In genomic region chr3:18767756-18768303, GRCh38 we compare ENCODE assay signal across 28 cellular contexts.
"Had no signal": no experiment of that assay in that cellular context is flagged by ENCODE, and none has a peak within 500 bp of the region (broad histone marks: within the 10 kb centered on the region; RNA-seq: fewer than 3 reads in every experiment).

No MANE protein-coding gene starts in this region.

- H3K27me3 Mint-ChIP-seq: activated CD4-positive, alpha-beta T cell treated with anti-CD3 and anti-CD28 coated beads for 36 hours; activated CD8-positive, alpha-beta memory T cell treated with anti-CD3 and anti-CD28 coated beads, Interleukin-2, amount 10 ng/mL, durations not matched to agents 7 days and 5 days; activated naive CD8-positive, alpha-beta T cell treated with anti-CD3 and anti-CD28 coated beads for 36 hours had no signal

- ATAC-seq: activated CD4-positive, alpha-beta T cell treated with anti-CD3 and anti-CD28 coated beads for 36 hours; activated CD8-positive, alpha-beta memory T cell treated with anti-CD3 and anti-CD28 coated beads, Interleukin-2, amount 10 ng/mL, durations not matched to agents 7 days and 5 days; activated CD8-positive, alpha-beta T cell treated with anti-CD3 and anti-CD28 coated beads, Interleukin-2, amount 10 ng/mL, durations not matched to agents 7 days and 5 days; activated T-cell treated with anti-CD3 and anti-CD28 coated beads, Interleukin-2, amount 50 U/mL, for 72 hours; body of pancreas; naive thymus-derived CD4-positive, alpha-beta T cell; stimulated activated naive B cell treated with anti-CD40 and anti-IgM and Interleukin-4, amounts not matched to agents 10 μg/mL and 1 μg/mL and 100 μg/mL, for 72 hours had no signal

- H3K36me3 ChIP-seq: adrenal gland, colonic mucosa, esophagus squamous epithelium, left ventricle myocardium inferior, ovary, sigmoid colon, tibial nerve had no signal

- H3K9me3 Mint-ChIP-seq: activated naive CD4-positive, alpha-beta T cell treated with anti-CD3 and anti-CD28 coated beads for 36 hours; activated T-cell treated with anti-CD3 and anti-CD28 coated beads, Interleukin-2, amount 50 U/mL, for 72 hours; naive thymus-derived CD4-positive, alpha-beta T cell; stimulated activated naive B cell treated with anti-CD40 and anti-IgM and Interleukin-4, amounts not matched to agents 10 μg/mL and 1 μg/mL and 100 μg/mL, for 72 hours had no signal

- H3K9me3 ChIP-seq: adrenal gland, body of pancreas, colonic mucosa, esophagus squamous epithelium, left ventricle myocardium inferior, ovary, sigmoid colon, tibial nerve had no signal

- FAIRE-seq: endometrium, frontal cortex had no signal

- H3K27ac ChIP-seq: adrenal gland, body of pancreas, colonic mucosa, epithelial cell of prostate, esophagus squamous epithelium, left ventricle myocardium inferior, ovary, sigmoid colon, tibial nerve had no signal

- H3K36me3 Mint-ChIP-seq: stimulated activated naive B cell treated with anti-CD40 and anti-IgM and Interleukin-4, amounts not matched to agents 10 μg/mL and 1 μg/mL and 100 μg/mL, for 72 hours had no signal

- H3K4me3 ChIP-seq: adrenal gland, body of pancreas, colonic mucosa, esophagus squamous epithelium, left ventricle myocardium inferior, ovary, sigmoid colon, smooth muscle cell, tibial nerve had no signal

- H3K4me1 ChIP-seq: adrenal gland, body of pancreas, esophagus squamous epithelium, left ventricle myocardium inferior, sigmoid colon, tibial nerve had no signal

- H3K27me3 ChIP-seq: adrenal gland, body of pancreas, colonic mucosa, esophagus squamous epithelium, ovary, sigmoid colon, tibial nerve had no signal

- H3K4me3 Mint-ChIP-seq: activated CD4-positive, alpha-beta T cell treated with anti-CD3 and anti-CD28 coated beads for 36 hours; activated CD8-positive, alpha-beta memory T cell treated with anti-CD3 and anti-CD28 coated beads, Interleukin-2, amount 10 ng/mL, durations not matched to agents 7 days and 5 days; activated CD8-positive, alpha-beta T cell treated with anti-CD3 and anti-CD28 coated beads, Interleukin-2, amount 10 ng/mL, durations not matched to agents 7 days and 5 days; activated naive CD4-positive, alpha-beta T cell treated with anti-CD3 and anti-CD28 coated beads for 36 hours; activated naive CD8-positive, alpha-beta T cell treated with anti-CD3 and anti-CD28 coated beads for 36 hours; activated T-cell treated with anti-CD3 and anti-CD28 coated beads, Interleukin-2, amount 50 U/mL, for 72 hours; naive thymus-derived CD4-positive, alpha-beta T cell; stimulated activated naive B cell treated with anti-CD40 and anti-IgM and Interleukin-4, amounts not matched to agents 10 μg/mL and 1 μg/mL and 100 μg/mL, for 72 hours had no signal

- DNase-seq: activated CD4-positive, alpha-beta T cell treated with anti-CD3 and anti-CD28 coated beads for 36 hours; activated CD4-positive, CD25-positive, alpha-beta regulatory T cell; activated CD8-positive, alpha-beta memory T cell treated with anti-CD3 and anti-CD28 coated beads, Interleukin-2, amount 10 ng/mL, durations not matched to agents 7 days and 5 days; activated CD8-positive, alpha-beta T cell treated with anti-CD3 and anti-CD28 coated beads, Interleukin-2, amount 10 ng/mL, durations not matched to agents 7 days and 5 days; activated naive CD4-positive, alpha-beta T cell treated with anti-CD3 and anti-CD28 coated beads for 36 hours; activated naive CD8-positive, alpha-beta T cell treated with anti-CD3 and anti-CD28 coated beads for 36 hours; activated T-cell treated with anti-CD3 and anti-CD28 coated beads, Interleukin-2, amount 50 U/mL, for 72 hours; adrenal gland; aorta; body of pancreas; colonic mucosa; effector CD8-positive, alpha-beta T cell; esophagus squamous epithelium; kidney glomerular epithelial cell; left ventricle myocardium inferior; naive thymus-derived CD4-positive, alpha-beta T cell; ovary; retina; sigmoid colon; stimulated activated CD4-positive, alpha-beta T cell treated with anti-CD3 and anti-CD28 coated beads, Interleukin-1b, Interleukin-23, amount 100 ng/mL, for 48 hours; stimulated activated CD4-positive, alpha-beta T cell treated with anti-CD3 and anti-CD28 coated beads, Interleukin-4, amount 100 ng/mL, for 4 hours; stimulated activated CD8-positive, alpha-beta memory T cell treated with anti-CD3 and anti-CD28 coated beads, Interleukin-4, amount 100 ng/mL, for 48 hours; stimulated activated naive B cell treated with anti-CD40 and anti-IgM and Interleukin-4, amounts not matched to agents 10 μg/mL and 1 μg/mL and 100 μg/mL, for 72 hours had no signal
